Comparison of ENCODE assay signal across 8 cellular contexts in genomic region chr19:38003427-38004099, GRCh38.
A peak's percentile ranks its signal among the peaks of the same experiment; 100 is the strongest.
DNase-seq lines count a peak whose midpoint lies in the region; ATAC-seq, FAIRE-seq and TF ChIP-seq lines count a peak whose summit lies in the region.

No MANE protein-coding gene starts in this region.

- peaks cover 46% of the 10 kb centered on the region for H3K4me1 ChIP-seq in GM23248 (ENCODE audit: insufficient read depth)
- H3K4me1 ChIP-seq in astrocyte (ENCODE audit: insufficient read depth, low read length) = peaks cover 47% of the 10 kb centered on the region
- peaks cover 14 to 15% of the 10 kb centered on the region in 2 donors for H3K4me1 ChIP-seq in gastrocnemius medialis

- no peak overlapping the region for H3K27ac Mint-ChIP-seq in astrocyte (ENCODE audit: unreplicated experiment)

- peak; percentile 54 for DNase-seq in AG20443 (ENCODE audit: low spot score)
- DNase-seq in GM23248 = peak; percentile 90
- DNase-seq in NCI-H69 (lab: John Stamatoyannopoulos, UW) = peak; percentile 98
- DNase-seq in astrocyte (ENCODE audit: low read depth) = peak; percentile 88
- DNase-seq in hippocampal formation (lab: John Stamatoyannopoulos, UW) = peak; percentile 32 to 43
- peak in 1 of 2 donors; percentile 37 for DNase-seq in gastrocnemius medialis

- intact Hi-C loops in gastrocnemius medialis (cut with DNase I; ENCODE audit: low total_unique reads) = loop anchor here (1.0 kb wide), 1 partner anchor 96 kb away; the partner anchor contains the start of gene SIPA1L3

- H3K4me3 ChIP-seq in GM23248 (peak overlapping the region; percentile 60), astrocyte (ENCODE audit: insufficient read depth, low read depth, low read length) (peak overlapping the region; percentile 39), gastrocnemius medialis (peak overlapping the region; percentile 33 to 49 (median 45))

- H3K9ac ChIP-seq in GM23248 (peak overlapping the region; percentile 92), astrocyte (ENCODE audit: low read length) (peak overlapping the region; percentile 93)

- peak overlapping the region; percentile 90 for H3K4me2 ChIP-seq in GM23248 (ENCODE audit: unreplicated experiment)
- peak overlapping the region; percentile 80 for H3K4me2 ChIP-seq in astrocyte (ENCODE audit: low read length)

- H3K27ac ChIP-seq in GM23248 = peak overlapping the region; percentile 98
- H3K27ac ChIP-seq in astrocyte (ENCODE audit: low read depth, low read length) = peak overlapping the region; percentile 99
- H3K27ac ChIP-seq in gastrocnemius medialis = peak overlapping the region; percentile 56 to 75 (median 64)

- no peak overlapping the region for H3K4me3 Mint-ChIP-seq in astrocyte (ENCODE audit: unreplicated experiment)

- TF ChIP-seq POLR2A in gastrocnemius medialis (IDR thresholded peaks at IDR 0.05) = no peak

- no peaks in the 10 kb centered on the region for H4K20me1 ChIP-seq in GM23248 (ENCODE audit: insufficient read depth)
- no peaks in the 10 kb centered on the region for H4K20me1 ChIP-seq in astrocyte (ENCODE audit: insufficient read depth, low read length)

- H3K79me2 ChIP-seq in GM23248 (ENCODE audit: insufficient read depth) (peaks cover 41% of the 10 kb centered on the region), astrocyte (ENCODE audit: insufficient read depth, low read length) (peaks cover 36% of the 10 kb centered on the region)

- ATAC-seq in gastrocnemius medialis = peak in 1 of 2 donors; percentile 13
- no peak for ATAC-seq in GM21423 (IDR thresholded peaks at IDR 0.05; ENCODE audit: unreplicated experiment)
- no peak for ATAC-seq in HG03520 (IDR thresholded peaks at IDR 0.05; ENCODE audit: unreplicated experiment)

- H3K36me3 ChIP-seq in GM23248 (ENCODE audit: low read depth) (no peaks in the 10 kb centered on the region), astrocyte (ENCODE audit: insufficient read depth, low read length) (no peaks in the 10 kb centered on the region), gastrocnemius medialis (no peaks in the 10 kb centered on the region)

- H3K9me2 ChIP-seq in GM23248 (ENCODE audit: insufficient read depth) = no peaks in the 10 kb centered on the region

- H3F3A ChIP-seq in GM23248 (ENCODE audit: insufficient read depth) = peaks cover 43% of the 10 kb centered on the region

- no peaks in the 10 kb centered on the region for H3K9me3 Mint-ChIP-seq in astrocyte (ENCODE audit: unreplicated experiment)

- peak overlapping the region; percentile 51 for H2AFZ ChIP-seq in GM23248
- peak overlapping the region; percentile 6 for H2AFZ ChIP-seq in astrocyte (ENCODE audit: low read depth, low read length)

- H3K36me3 Mint-ChIP-seq in astrocyte (ENCODE audit: low read depth, unreplicated experiment) = peaks cover 1% of the 10 kb centered on the region

- TF ChIP-seq CTCF in astrocyte (IDR thresholded peaks at IDR 0.05; ENCODE audit: insufficient read depth, low read depth, low read length) (no peak), gastrocnemius medialis (IDR thresholded peaks at IDR 0.05 in 4 of 5, conservative IDR thresholded peaks at IDR 0.05 in 1 of 5) (no peak)

- in situ Hi-C loops in GM23248 (cut with MboI) = no loop called here
- in situ Hi-C loops in gastrocnemius medialis (cut with MboI; ENCODE audit: low sequenced_read_pairs in 4 of 4) = no loop called here

- H3K27me3 Mint-ChIP-seq in astrocyte (ENCODE audit: low read depth, unreplicated experiment) = no peaks in the 10 kb centered on the region

- no peaks in the 10 kb centered on the region for H3K9me3 ChIP-seq in GM23248 (ENCODE audit: low read depth)
- H3K9me3 ChIP-seq in astrocyte (ENCODE audit: insufficient read depth, low read depth, low read length) = no peaks in the 10 kb centered on the region
- H3K9me3 ChIP-seq in gastrocnemius medialis = no peaks in the 10 kb centered on the region

- FAIRE-seq in astrocyte (lab: Jason Lieb, UNC) = no peak

- H3K27me3 ChIP-seq in GM23248 (replicated peaks; ENCODE audit: insufficient read depth) (no peaks in the 10 kb centered on the region), astrocyte (ENCODE audit: insufficient read depth, low read length) (no peaks in the 10 kb centered on the region), gastrocnemius medialis (no peaks in the 10 kb centered on the region)

- WGBS in GM23248 (ENCODE audit: low coverage in 1 of 2, low lambda C conversion rate in 2 of 2, missing lambda C conversion rate in 2 of 2), 2 experiments = 0 to 2% methylated on average over 19 of the region's 19 CpGs

- H3K4me1 Mint-ChIP-seq in astrocyte (ENCODE audit: low read depth, unreplicated experiment) = peaks cover 17% of the 10 kb centered on the region
